Comparison of ENCODE assay signal across 15 cellular contexts in the genomic region with DNA sequence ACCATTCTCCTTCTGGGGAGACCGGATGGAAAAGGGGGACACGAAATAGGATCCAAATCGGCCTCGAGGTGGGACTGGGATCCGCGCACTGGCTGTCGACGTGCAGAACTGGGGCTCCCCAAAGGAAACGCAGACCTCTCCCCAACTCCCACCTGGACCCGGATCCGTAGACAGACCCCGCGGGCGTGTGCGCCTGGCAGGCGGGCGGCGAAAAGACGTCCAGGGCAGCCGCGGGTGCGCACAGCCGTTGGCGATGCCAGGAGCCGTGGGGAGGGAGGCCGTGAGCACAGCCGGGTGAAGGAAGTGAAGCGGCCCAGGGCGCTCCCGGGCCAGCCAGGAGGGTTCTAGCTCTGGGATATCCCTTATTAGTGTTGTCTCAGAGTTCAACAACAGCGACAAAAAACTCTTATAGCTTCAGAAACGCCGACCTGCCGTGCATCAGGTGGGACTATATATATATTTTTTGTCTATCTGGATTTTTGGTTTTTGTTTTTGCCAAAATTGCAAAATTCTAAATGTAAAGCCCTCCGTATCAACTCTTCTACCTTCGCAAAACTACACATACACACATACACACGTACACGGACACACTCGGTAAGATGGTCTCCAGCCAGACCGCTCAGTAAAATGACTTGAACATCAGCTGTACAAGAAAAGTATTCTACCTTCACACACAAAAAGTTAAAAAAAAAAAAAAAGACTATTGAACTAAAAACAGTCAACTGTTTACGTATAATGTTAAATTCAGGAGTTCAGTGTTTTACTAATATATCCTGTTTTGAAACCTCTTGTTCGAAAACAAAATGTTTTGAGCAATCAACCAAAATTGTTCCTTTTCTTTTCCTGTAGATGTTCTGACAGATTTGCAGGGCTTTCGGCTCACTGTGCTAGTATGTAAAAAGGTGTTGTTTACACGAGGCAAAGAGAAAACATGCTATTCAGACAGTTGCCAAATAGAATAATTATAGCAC. TPM values are rescaled to one million over a fixed set of nuclear protein-coding genes. Genes with fewer than 3 reads are reported as not detected.
DNase-seq lines count a peak whose midpoint lies in the region; ATAC-seq and TF ChIP-seq lines count a peak whose summit lies in the region.
"Had no signal": no experiment of that assay in that cellular context is flagged by ENCODE, and none has a peak within 500 bp of the region (broad histone marks: within the 10 kb centered on the region; RNA-seq: fewer than 3 reads in every experiment).

No MANE protein-coding gene starts in this region.

- H3K4me1 Mint-ChIP-seq in brain, result peaks cover 36% of the 10 kb centered on the region
- H3K4me1 Mint-ChIP-seq in naive thymus-derived CD4-positive, alpha-beta T cell, result peaks cover 23 to 52% (median 40%) of the 10 kb centered on the region in 7 donors

- peaks cover 6% of the 10 kb centered on the region; the same call in 1 of the 2 replicates for H3K36me3 ChIP-seq in BLaER1
- H3K36me3 ChIP-seq in naive thymus-derived CD4-positive, alpha-beta T cell (ENCODE audit: control insufficient read depth in 2 of 3, insufficient read depth in 3 of 3, low read length in 3 of 3), result no peaks in the 10 kb centered on the region
- H3K36me3 ChIP-seq in testis (ENCODE audit: low read depth, missing control alignments), result no peaks in the 10 kb centered on the region
- no peaks in the 10 kb centered on the region for H3K36me3 ChIP-seq in smooth muscle cell (ENCODE audit: low read depth)
- H3K36me3 ChIP-seq: tibial artery had no signal

- H3K4me3 ChIP-seq in BLaER1 (peak overlapping the region; percentile 47), testis (no peak overlapping the region), smooth muscle cell (no peak overlapping the region)
- no peak overlapping the region for H3K4me3 ChIP-seq in naive thymus-derived CD4-positive, alpha-beta T cell (ENCODE audit: low read length)
- H3K4me3 ChIP-seq: tibial artery had no signal

- H3K79me2 ChIP-seq in smooth muscle cell (ENCODE audit: low read depth), result no peaks in the 10 kb centered on the region

- H4K20me1 ChIP-seq in BLaER1 (peaks cover 69% of the 10 kb centered on the region), smooth muscle cell (ENCODE audit: low read depth) (no peaks in the 10 kb centered on the region)

- CTCF ChIA-PET in naive thymus-derived CD4-positive, alpha-beta T cell (lab: Charles Lee), result interaction anchor here (0.6 kb wide), 1 partner anchor 24 kb away, joined by 6 read pairs; no protein-coding TSS in a partner anchor

- H3K36me3 Mint-ChIP-seq in brain, result no peaks in the 10 kb centered on the region
- H3K36me3 Mint-ChIP-seq in naive thymus-derived CD4-positive, alpha-beta T cell, result peaks cover 0 to 7% (median 0%) of the 10 kb centered on the region in 5 donors

- peaks cover 99% of the 10 kb centered on the region for H3K27me3 ChIP-seq in BLaER1
- peaks cover 25 to 57% of the 10 kb centered on the region in 2 donors for H3K27me3 ChIP-seq in naive thymus-derived CD4-positive, alpha-beta T cell (ENCODE audit: control insufficient read depth in 2 of 2, insufficient read depth in 2 of 2, low read length in 2 of 2)
- peaks cover 9% of the 10 kb centered on the region for H3K27me3 ChIP-seq in testis
- peaks cover 97% of the 10 kb centered on the region for H3K27me3 ChIP-seq in smooth muscle cell (ENCODE audit: low read depth)

- H3K9me3 ChIP-seq in BLaER1 (peaks cover 37% of the 10 kb centered on the region), testis (no peaks in the 10 kb centered on the region), smooth muscle cell (replicated peaks; ENCODE audit: low read depth) (no peaks in the 10 kb centered on the region)
- H3K9me3 ChIP-seq in naive thymus-derived CD4-positive, alpha-beta T cell (ENCODE audit: control insufficient read depth in 2 of 3, low read length in 3 of 3), result no peaks in the 10 kb centered on the region
- H3K9me3 ChIP-seq: tibial artery had no signal

- H3K4me1 ChIP-seq in BLaER1 (peaks cover 8% of the 10 kb centered on the region), testis (peaks cover 5% of the 10 kb centered on the region), smooth muscle cell (ENCODE audit: low read depth) (peaks cover 20% of the 10 kb centered on the region)
- peaks cover 10 to 18% of the 10 kb centered on the region in 2 donors for H3K4me1 ChIP-seq in naive thymus-derived CD4-positive, alpha-beta T cell (ENCODE audit: control insufficient read depth in 2 of 2, insufficient read depth in 2 of 2, low read length in 2 of 2)

- peak overlapping the region in 4 of 5 experiments; percentile 37 to 82 (median 72) for H3K4me3 Mint-ChIP-seq in brain
- H3K4me3 Mint-ChIP-seq in naive thymus-derived CD4-positive, alpha-beta T cell, result peak overlapping the region; percentile 14 to 72 (median 29)

- intact Hi-C loops in naive thymus-derived CD4-positive, alpha-beta T cell (cut with micrococcal nuclease), result loop anchor here (5.0 to 10.0 kb wide), 2 partner anchors 799 to 1359 kb away; a partner anchor contains a TSS
- intact Hi-C loops in testis (cut with DNase I; ENCODE audit: low total_unique reads), result no loop called here

- no peak overlapping the region for H3K9ac ChIP-seq in BLaER1
- no peak overlapping the region for H3K9ac ChIP-seq in smooth muscle cell (ENCODE audit: low read depth)

- TF ChIP-seq POLR2A in testis (IDR thresholded peaks at IDR 0.05), result no peak

- peak overlapping the region in 2 of 5 experiments; percentile 48 to 65 for H3K27ac Mint-ChIP-seq in brain
- peak overlapping the region in 2 of 9 donors; percentile 66 to 86 for H3K27ac Mint-ChIP-seq in naive thymus-derived CD4-positive, alpha-beta T cell

- peaks cover 100% of the 10 kb centered on the region for H3K27me3 Mint-ChIP-seq in brain
- H3K27me3 Mint-ChIP-seq in naive thymus-derived CD4-positive, alpha-beta T cell, result peaks cover 61 to 84% (median 74%) of the 10 kb centered on the region in 5 donors

- H3K9me3 Mint-ChIP-seq in brain, result peaks cover 0 to 3% (median 0%) of the 10 kb centered on the region in 5 experiments
- H3K9me3 Mint-ChIP-seq in naive thymus-derived CD4-positive, alpha-beta T cell, result peaks cover 0 to 6% (median 2%) of the 10 kb centered on the region in 11 donors
- H3K9me3 Mint-ChIP-seq: neural crest cell had no signal

- no peak overlapping the region for H3K27ac ChIP-seq in BLaER1
- no peak overlapping the region for H3K27ac ChIP-seq in naive thymus-derived CD4-positive, alpha-beta T cell (ENCODE audit: low read depth, low read length)
- no peak overlapping the region for H3K27ac ChIP-seq in testis
- H3K27ac ChIP-seq in smooth muscle cell (ENCODE audit: low read depth), result no peak overlapping the region
- H3K27ac ChIP-seq: skin epidermis, tibial artery had no signal

- 20 to 21% methylated on average over 27 to 44 of the region's 44 CpGs for WGBS in testis, 2 donors
- 7% methylated on average over 44 of the region's 44 CpGs for WGBS in smooth muscle cell (ENCODE audit: low lambda C conversion rate)

- H3K4me2 ChIP-seq in BLaER1 (no peak overlapping the region), smooth muscle cell (no peak overlapping the region)

- no peak for ATAC-seq in naive thymus-derived CD4-positive, alpha-beta T cell
- ATAC-seq in HG03354 (IDR thresholded peaks at IDR 0.05; ENCODE audit: poor library complexity, severe bottlenecking, unreplicated experiment), result no peak

- peak; percentile 46 for DNase-seq in ELF-1 (ENCODE audit: low read depth, low spot score)
- no peak for DNase-seq in naive thymus-derived CD4-positive, alpha-beta T cell
- no peak for DNase-seq in testis
- DNase-seq in smooth muscle cell (lab: John Stamatoyannopoulos, UW; ENCODE audit: unreplicated experiment), result no peak
- DNase-seq: dermis blood vessel endothelial cell, DMS 273 treated with DMSO at 0.1 percent for 48 hours, foreskin fibroblast, NCI-H2029 treated with DMSO at 0.1 percent for 48 hours, tibial artery had no signal

- H3F3A ChIP-seq in smooth muscle cell (ENCODE audit: low read depth), result no peaks in the 10 kb centered on the region

- TF ChIP-seq CTCF in brain (conservative IDR thresholded peaks at IDR 0.05), result no peak
- no peak for TF ChIP-seq CTCF in testis (IDR thresholded peaks at IDR 0.05)
- TF ChIP-seq CTCF in smooth muscle cell (IDR thresholded peaks at IDR 0.05; ENCODE audit: borderline replicate concordance, insufficient read depth, poor library complexity, severe bottlenecking), result no peak

- no peak overlapping the region for H2AFZ ChIP-seq in smooth muscle cell (ENCODE audit: low read depth)

- POLR2A ChIA-PET in naive thymus-derived CD4-positive, alpha-beta T cell (lab: Charles Lee), result interaction anchor here (0.7 to 1.0 kb wide), 2 partner anchors 10 to 544 kb away, joined by 3 to 4 read pairs; no protein-coding TSS in a partner anchor

RNA-seq across cellular contexts. Expression of a gene that starts 5.2 kb away (rescaled TPM):
- 72.4 TPM for polyA plus RNA-seq in brain (ENCODE audit: insufficient read depth, low read depth, low replicate concordance)
- 10 to 100 TPM; 39.7 to 70.8 (median 58.7) TPM for total RNA-seq in naive thymus-derived CD4-positive, alpha-beta T cell
- 10 to 100 TPM; 70.1 to 97.1 TPM for polyA plus RNA-seq in naive thymus-derived CD4-positive, alpha-beta T cell
- 10 to 100 TPM; 38.7 to 39.5 TPM for total RNA-seq in testis
- polyA plus RNA-seq in testis (ENCODE audit: insufficient read depth, low read depth, low replicate concordance), result 57.9 TPM
- total RNA-seq in smooth muscle cell, result 18.5 and 42.0 TPM in 2 replicates
- 38.0 and 45.6 TPM in 2 replicates for polyA plus RNA-seq in smooth muscle cell

RNA-seq across cellular contexts. Expression of a gene that starts 6.3 kb away (rescaled TPM):
- polyA plus RNA-seq in brain (ENCODE audit: insufficient read depth, low read depth, low replicate concordance) (not detected), testis (ENCODE audit: insufficient read depth, low read depth, low replicate concordance) (0.51 TPM), smooth muscle cell (not detected in 2 replicates)
- under 1 TPM in 1 of 5 experiments, not detected in 4; 0.15 TPM for total RNA-seq in naive thymus-derived CD4-positive, alpha-beta T cell
- not detected for polyA plus RNA-seq in naive thymus-derived CD4-positive, alpha-beta T cell
- total RNA-seq in testis (under 1 TPM; 0.06 to 0.39 TPM), smooth muscle cell (not detected in 2 replicates)
- polyA plus RNA-seq: adipose tissue had no signal
